Comparison of ENCODE assay signal across 29 cellular contexts in the genomic region with DNA sequence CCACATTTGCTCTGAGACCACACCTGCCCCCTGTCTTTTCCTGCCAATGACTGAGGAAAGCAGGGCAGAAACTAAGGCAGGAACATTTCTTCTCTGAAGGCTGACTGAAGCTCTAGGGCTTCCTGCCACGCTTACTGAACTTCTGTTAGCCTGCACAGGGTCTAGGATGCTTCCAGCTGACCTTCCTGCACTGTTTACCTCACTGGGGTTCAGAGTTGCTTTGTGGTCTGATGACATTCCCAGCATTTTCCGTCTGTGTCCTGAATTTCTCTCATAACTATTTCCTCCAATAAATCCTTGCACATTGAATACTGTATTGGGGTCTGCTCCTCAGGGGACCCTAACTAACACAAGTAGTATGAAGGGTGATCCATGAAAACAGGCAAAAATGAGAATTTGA.
"Had no signal": no experiment of that assay in that cellular context is flagged by ENCODE, and none has a peak within 500 bp of the region (broad histone marks: within the 10 kb centered on the region; RNA-seq: fewer than 3 reads in every experiment).

No MANE protein-coding gene starts in this region.

- H3K27me3 ChIP-seq: colonic mucosa, esophagus muscularis mucosa, esophagus squamous epithelium, foreskin keratinocyte, gastrocnemius medialis, gastroesophageal sphincter, heart left ventricle, heart right ventricle had no signal

- H3K9me3 ChIP-seq: colonic mucosa, esophagus muscularis mucosa, esophagus squamous epithelium, gastrocnemius medialis, gastroesophageal sphincter, heart left ventricle, heart right ventricle had no signal

- H3K4me3 Mint-ChIP-seq: dendritic cell treated with granulocyte-macrophage colony-stimulating factor and Interleukin-4, amounts not matched to agents 40 ng/mL and 50 ng/mL, for 4 days; effector memory CD8-positive, alpha-beta T cell; endodermal cell had no signal

- H3K4me1 ChIP-seq: colonic mucosa, esophagus muscularis mucosa, foreskin keratinocyte, gastrocnemius medialis, gastroesophageal sphincter, heart left ventricle, heart right ventricle had no signal

- H3K36me3 ChIP-seq: colonic mucosa, esophagus muscularis mucosa, esophagus squamous epithelium, gastrocnemius medialis, gastroesophageal sphincter, heart left ventricle, heart right ventricle had no signal

- FAIRE-seq: colon, endometrium, endothelial cell of umbilical vein, frontal cortex had no signal

- H3K9me3 Mint-ChIP-seq: dendritic cell treated with granulocyte-macrophage colony-stimulating factor and Interleukin-4, amounts not matched to agents 40 ng/mL and 50 ng/mL, for 4 days; effector memory CD8-positive, alpha-beta T cell; endodermal cell had no signal

- DNase-seq: colonic mucosa; cortex of kidney; dermis blood vessel endothelial cell; dorsolateral prefrontal cortex; effector CD4-positive, alpha-beta T cell; effector CD8-positive, alpha-beta T cell; effector memory CD4-positive, alpha-beta T cell; effector memory CD8-positive, alpha-beta T cell; endodermal cell; erythroblast; esophagus squamous epithelium; foreskin fibroblast; foreskin keratinocyte; foreskin melanocyte; gastrocnemius medialis; glutamatergic neuron; head of caudate nucleus; heart left ventricle; heart right ventricle had no signal

- ATAC-seq: effector memory CD8-positive, alpha-beta T cell; esophagus mucosa; foreskin keratinocyte; gastrocnemius medialis; gastroesophageal sphincter; heart left ventricle; heart right ventricle had no signal

- H3K27ac ChIP-seq: colonic mucosa, coronary artery, dorsolateral prefrontal cortex, epithelial cell of prostate, esophagus muscularis mucosa, esophagus squamous epithelium, foreskin keratinocyte, gastrocnemius medialis, gastroesophageal sphincter, heart left ventricle, heart right ventricle had no signal

- H3K4me3 ChIP-seq: colonic mucosa, coronary artery, dorsolateral prefrontal cortex, esophagus muscularis mucosa, esophagus squamous epithelium, gastrocnemius medialis, gastroesophageal sphincter, heart left ventricle, heart right ventricle had no signal

- H3K27ac Mint-ChIP-seq: dendritic cell treated with granulocyte-macrophage colony-stimulating factor and Interleukin-4, amounts not matched to agents 40 ng/mL and 50 ng/mL, for 4 days; endodermal cell had no signal
